ENCODE assay signal across 8 cellular contexts in genomic region chr19:21141787-21142464, GRCh38. TPM values are rescaled to one million over a fixed set of nuclear protein-coding genes. Genes with fewer than 3 reads are reported as not detected.
A peak's percentile ranks its signal among the peaks of the same experiment; 100 is the strongest.
DNase-seq lines count a peak whose midpoint lies in the region; ATAC-seq and TF ChIP-seq lines count a peak whose summit lies in the region.

ZNF431 (plus strand) TSS chr19:21142040; CDS start chr19:21142184, 144 bp downstream.

- intact Hi-C loops in Caco-2 (cut with micrococcal nuclease; ENCODE audit: unreplicated experiment), result loop anchor here (10.0 kb wide), 1 partner anchor 117 kb away; the partner anchor contains the start of gene ZNF430

- ATAC-seq in GM21381 (IDR thresholded peaks at IDR 0.05; ENCODE audit: unreplicated experiment) (peak; percentile 98), memory B cell (ENCODE audit: low read depth) (peak; percentile 98)
- peak; percentile 99 for ATAC-seq in effector memory CD8-positive, alpha-beta T cell (replicated peaks)

- H3K4me3 Mint-ChIP-seq in Caco-2 (ENCODE audit: unreplicated experiment) (peak within 1 kb of the TSS; percentile 95), memory B cell (peak within 1 kb of the TSS; percentile 95)
- H3K4me3 Mint-ChIP-seq in effector memory CD8-positive, alpha-beta T cell, result peak within 1 kb of the TSS; percentile 93 to 95

- H3K9me3 Mint-ChIP-seq in Caco-2 (ENCODE audit: unreplicated experiment) (no peaks in the 10 kb centered on the region), memory B cell (no peaks in the 10 kb centered on the region)
- H3K9me3 Mint-ChIP-seq in effector memory CD8-positive, alpha-beta T cell, result no peaks in the 10 kb centered on the region

- H3K4me1 Mint-ChIP-seq in Caco-2 (ENCODE audit: low read depth, unreplicated experiment) (peaks cover 9% of the 10 kb centered on the region), memory B cell (peaks cover 11% of the 10 kb centered on the region)
- peaks cover 24 to 32% of the 10 kb centered on the region in 2 donors for H3K4me1 Mint-ChIP-seq in effector memory CD8-positive, alpha-beta T cell (ENCODE audit: low read depth in 2 of 2)

- peak within 1 kb of the TSS; percentile 75 for H3K4me3 ChIP-seq in Caco-2 (ENCODE audit: low read depth, low read length)
- H3K4me3 ChIP-seq in NT2/D1 (ENCODE audit: insufficient read length, low read depth), result peak within 1 kb of the TSS; percentile 95

- no peaks in the 10 kb centered on the region for H3K27me3 Mint-ChIP-seq in Caco-2 (ENCODE audit: insufficient read depth, unreplicated experiment)
- H3K27me3 Mint-ChIP-seq in effector memory CD8-positive, alpha-beta T cell, result no peaks in the 10 kb centered on the region
- no peaks in the 10 kb centered on the region for H3K27me3 Mint-ChIP-seq in memory B cell

- H3K9ac ChIP-seq in NT2/D1 (ENCODE audit: insufficient read length, low read depth), result peak within 1 kb of the TSS; percentile 98

- no peaks in the 10 kb centered on the region for H3K4me1 ChIP-seq in Caco-2
- no peaks in the 10 kb centered on the region for H3K4me1 ChIP-seq in NT2/D1 (ENCODE audit: insufficient read depth, insufficient read length)

- TSS peak; percentile 45 for BruUV-seq in Caco-2 (replicated peaks; lab: Mats Ljungman, UMichigan)

- no peaks in the 10 kb centered on the region; the same call in 1 of the 2 replicates for H3K36me3 ChIP-seq in Caco-2 (ENCODE audit: control insufficient read depth, insufficient read depth, low read length)
- H3K36me3 ChIP-seq in NT2/D1 (ENCODE audit: insufficient read depth, insufficient read length, low read length), result peaks cover 37% of the 10 kb centered on the region

- H3K9me3 ChIP-seq in Caco-2, result no peaks in the 10 kb centered on the region
- peaks cover 17% of the 10 kb centered on the region for H3K9me3 ChIP-seq in NT2/D1 (ENCODE audit: insufficient read depth, low read length)

- H3K27ac Mint-ChIP-seq in Caco-2 (ENCODE audit: unreplicated experiment), result peak within 1 kb of the TSS; percentile 98
- peak within 1 kb of the TSS; percentile 95 to 98 for H3K27ac Mint-ChIP-seq in effector memory CD8-positive, alpha-beta T cell
- peak within 1 kb of the TSS; percentile 95 for H3K27ac Mint-ChIP-seq in memory B cell

- H3K36me3 Mint-ChIP-seq in Caco-2 (ENCODE audit: insufficient read depth, unreplicated experiment), result peaks cover 46% of the 10 kb centered on the region
- peaks cover 39% of the 10 kb centered on the region for H3K36me3 Mint-ChIP-seq in effector memory CD8-positive, alpha-beta T cell (ENCODE audit: insufficient read depth)
- peaks cover 22% of the 10 kb centered on the region for H3K36me3 Mint-ChIP-seq in memory B cell

- DNase-seq in Caco-2 (peak; percentile 90 to 94), HUDEP-2 (lab: John Stamatoyannopoulos, UW; ENCODE audit: unreplicated experiment in 76 of 76) (peak; percentile 8 to 94 (median 67)), NT2/D1 (ENCODE audit: low read depth, low spot score) (peak; percentile 95), memory B cell (ENCODE audit: low spot score in 2 of 2) (peak; percentile 76 to 86)
- DNase-seq in activated CD8-positive, alpha-beta memory T cell treated with anti-CD3 and anti-CD28 coated beads for 48 hours (ENCODE audit: low read depth in 2 of 3, low spot score in 2 of 3), result peak; percentile 57 to 68 (median 67)
- DNase-seq in effector memory CD8-positive, alpha-beta T cell, result peak; percentile 84 to 87 (median 86)
- DNase-seq in stimulated activated CD8-positive, alpha-beta memory T cell treated with anti-CD3 and anti-CD28 coated beads, Interleukin-12 subunit alpha, Interleukin-12 subunit beta, amount 100 ng/mL, for 1 hour (ENCODE audit: low read depth), result peak; percentile 80

- H3K27me3 ChIP-seq in Caco-2 (replicated peaks; ENCODE audit: control insufficient read depth, insufficient read depth, low read length) (no peaks in the 10 kb centered on the region), NT2/D1 (ENCODE audit: insufficient read depth, insufficient read length) (no peaks in the 10 kb centered on the region)

- CTCF ChIA-PET in Caco-2 (lab: Charles Lee), result no interaction called here

- no peak for TF ChIP-seq CTCF in Caco-2 (IDR thresholded peaks at IDR 0.05; ENCODE audit: insufficient read depth in 1 of 2, low read depth in 1 of 2, low read length in 1 of 2, severe bottlenecking in 1 of 2, unreplicated experiment in 1 of 2)

- POLR2A ChIA-PET in Caco-2 (lab: Charles Lee), result interaction anchor here (0.6 to 1.0 kb wide), 5 partner anchors 60 to 1366 kb away, joined by 3 to 13 read pairs (median 6); partner anchors contain the start of genes ZNF430, ZNF708 and ZNF714

RNA-seq across cellular contexts. Expression of gene ZNF431, which starts in this region (rescaled TPM):
- 17.9 TPM in 2 replicates for total RNA-seq in Caco-2 (2022)

Comparison
In these comparisons a context has a peak if more than half of its experiments do, and no peak if none do; other contexts are left out.
1. Peak in every context shown above with its lines: DNase-seq, ATAC-seq and H3K4me3 ChIP-seq.